ENCODE assay signal across 8 cellular contexts in genomic region chr9:15306068-15306756, GRCh38. TPM values are rescaled to one million over a fixed set of nuclear protein-coding genes. Genes with fewer than 3 reads are reported as not detected.
DNase-seq lines count a peak whose midpoint lies in the region; ATAC-seq and TF ChIP-seq lines count a peak whose summit lies in the region.

No MANE protein-coding gene starts in this region.

- peak overlapping the region; percentile 75 for H3K27ac ChIP-seq in stomach smooth muscle (ENCODE audit: low read length)

- CTCF ChIA-PET in activated B cell treated with CpG ODN at 0.5 μM for 24 hours (lab: Charles Lee): interaction anchor here (1.1 kb wide), 1 partner anchor 246 kb away, joined by 3 read pairs; the partner anchor contains the start of gene CCDC171

- TF ChIP-seq CTCF in activated B cell treated with CpG ODN at 0.5 μM for 24 hours (IDR thresholded peaks at IDR 0.05): no peak

- H3K36me3 Mint-ChIP-seq in activated B cell treated with CpG ODN at 0.5 μM for 24 hours (ENCODE audit: low read depth): peaks cover 2% of the 10 kb centered on the region

- H3K36me3 ChIP-seq in stomach smooth muscle (ENCODE audit: control insufficient read depth in 2 of 2, insufficient read depth in 2 of 2, low read length in 2 of 2): no peaks in the 10 kb centered on the region

- peak overlapping the region; percentile 97 for H3K4me3 Mint-ChIP-seq in activated B cell treated with CpG ODN at 0.5 μM for 24 hours

- peak overlapping the region; percentile 83 to 91 for H3K4me3 ChIP-seq in stomach smooth muscle (ENCODE audit: low read length in 2 of 2)

- no peaks in the 10 kb centered on the region for H3K9me3 Mint-ChIP-seq in activated B cell treated with CpG ODN at 0.5 μM for 24 hours

- peak; percentile 32 for ATAC-seq in GM21447 (IDR thresholded peaks at IDR 0.05; ENCODE audit: unreplicated experiment)
- peak; percentile 5 for ATAC-seq in activated B cell treated with CpG ODN at 0.5 μM for 24 hours (ENCODE audit: low read depth)
- ATAC-seq in HG03469 (IDR thresholded peaks at IDR 0.05; ENCODE audit: unreplicated experiment): no peak

- peak overlapping the region; percentile 86 to 88 for H3K9ac ChIP-seq in stomach smooth muscle (ENCODE audit: low read length in 2 of 2)

- H3K9me3 ChIP-seq in stomach smooth muscle (ENCODE audit: control insufficient read depth in 2 of 2, low read length in 2 of 2): no peaks in the 10 kb centered on the region

- DNase-seq in Ammon's horn (ENCODE audit: low spot score): peak; percentile 51
- DNase-seq in NCI-H1436 (lab: John Stamatoyannopoulos, UW): peak; percentile 63
- DNase-seq in activated B cell treated with CpG ODN at 0.5 μM for 24 hours: peak; percentile 38
- peak; percentile 67 for DNase-seq in ecto neural progenitor cell (ENCODE audit: low spot score)
- DNase-seq in lung microvascular endothelial cell (ENCODE audit: low read depth in 2 of 2): peak; percentile 14 to 46

- H3K4me1 ChIP-seq in stomach smooth muscle (ENCODE audit: control insufficient read depth, insufficient read depth, low read length): peaks cover 11% of the 10 kb centered on the region

- H3K27ac Mint-ChIP-seq in activated B cell treated with CpG ODN at 0.5 μM for 24 hours: peak overlapping the region; percentile 77

- H3K4me1 Mint-ChIP-seq in activated B cell treated with CpG ODN at 0.5 μM for 24 hours: peaks cover 30% of the 10 kb centered on the region

- intact Hi-C loops in activated B cell treated with CpG ODN at 0.5 μM for 24 hours (cut with micrococcal nuclease): loop anchor here (2.0 to 10.0 kb wide), 5 partner anchors 13 to 611 kb away; partner anchors contain the start of genes CCDC171 and ZDHHC21

- POLR2A ChIA-PET in activated B cell treated with CpG ODN at 0.5 μM for 24 hours (lab: Charles Lee): interaction anchor here (1.1 kb wide), 1 partner anchor 206 kb away, joined by 3 read pairs; no protein-coding TSS in a partner anchor

- H3K27me3 Mint-ChIP-seq in activated B cell treated with CpG ODN at 0.5 μM for 24 hours: no peaks in the 10 kb centered on the region

- no peaks in the 10 kb centered on the region for H3K27me3 ChIP-seq in stomach smooth muscle (ENCODE audit: control insufficient read depth in 1 of 2, insufficient read depth in 2 of 2, low read length in 2 of 2)

RNA-seq across cellular contexts. Expression of gene TTC39B, which starts 0.8 kb away (rescaled TPM):
- total RNA-seq in activated B cell treated with CpG ODN at 0.5 μM for 24 hours: 3.2 and 6.6 TPM in 2 replicates
- total RNA-seq in lung microvascular endothelial cell: 1.5 and 1.8 TPM in 2 replicates
